ENCODE assay signal across 15 cellular contexts in the genomic region with DNA sequence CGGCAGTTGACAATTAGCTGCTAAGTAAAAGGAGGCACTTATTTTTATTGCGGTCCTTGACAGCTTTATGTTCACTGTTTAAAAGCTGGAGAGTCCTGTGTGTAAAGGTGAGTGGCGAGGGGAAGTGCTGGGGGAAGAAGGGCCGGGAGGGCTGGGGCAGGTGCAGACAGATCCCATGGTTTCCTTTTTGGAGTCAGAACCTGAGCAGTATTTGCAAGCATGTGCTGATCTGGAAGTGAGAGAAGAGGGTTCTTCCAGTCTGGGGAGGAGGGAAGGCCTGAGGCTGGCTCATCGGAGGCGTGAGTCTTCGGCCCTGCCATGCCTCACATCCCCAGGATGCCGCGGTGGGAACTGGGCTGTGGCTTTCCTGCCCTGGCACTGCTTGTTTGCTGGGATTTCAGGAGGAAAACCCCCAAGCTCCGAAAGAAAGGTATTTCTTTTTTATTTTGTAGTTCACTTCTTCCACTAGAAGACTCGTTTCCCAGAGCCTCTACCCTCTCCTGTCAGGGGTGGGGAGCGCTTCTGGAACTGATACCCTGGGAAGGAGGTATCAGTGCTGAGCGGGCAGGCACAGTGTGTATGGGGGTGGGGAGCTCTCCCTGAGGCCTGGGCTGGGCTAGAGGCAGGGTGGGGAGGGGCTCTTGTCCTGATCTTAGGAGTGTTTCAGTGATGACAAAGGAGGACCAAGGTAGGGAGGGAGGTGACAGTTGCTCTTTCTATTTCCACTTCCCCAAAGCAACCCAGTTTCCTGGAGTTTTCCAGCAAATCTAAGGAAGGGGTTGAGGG.
DNase-seq lines count a peak whose midpoint lies in the region; TF ChIP-seq lines count a peak whose summit lies in the region.
"Had no signal": no experiment of that assay in that cellular context is flagged by ENCODE, and none has a peak within 500 bp of the region (broad histone marks: within the 10 kb centered on the region; RNA-seq: fewer than 3 reads in every experiment).

No MANE protein-coding gene starts in this region.

- TF ChIP-seq CTCF in mammary epithelial cell (conservative IDR thresholded peaks at IDR 0.05 in 1 of 2, IDR thresholded peaks at IDR 0.05 in 1 of 2; ENCODE audit: extremely low read depth in 1 of 2, insufficient read depth in 1 of 2, low read depth in 1 of 2, low read length in 2 of 2) = no peak
- TF ChIP-seq CTCF in neutrophil (IDR thresholded peaks at IDR 0.05) = no peak

- peak overlapping the region; percentile 87 for H3K9ac ChIP-seq in mammary epithelial cell (ENCODE audit: insufficient read depth, low read length)

- dilution Hi-C loops in mammary epithelial cell (cut with HindIII; ENCODE audit: low sequenced_read_pairs) = no loop called here

- peaks cover 45% of the 10 kb centered on the region for H3K79me2 ChIP-seq in mammary epithelial cell (ENCODE audit: insufficient read depth, low read length)

- intact Hi-C loops in mammary epithelial cell (cut with micrococcal nuclease) = loop anchor here (1.0 to 2.0 kb wide), 2 partner anchors 8 to 33 kb away; no protein-coding TSS in a partner anchor

- CTCF ChIA-PET in mammary epithelial cell (lab: Charles Lee; ENCODE audit: low non-redundant PET) = interaction anchor here (0.5 kb wide), 1 partner anchor 48 kb away, joined by 3 read pairs; no protein-coding TSS in a partner anchor

- H3K4me3 ChIP-seq in mammary epithelial cell (replicated peaks in 1 of 3; ENCODE audit: insufficient read depth in 1 of 3, low read depth in 2 of 3, low read length in 3 of 3) (peak overlapping the region; percentile 45 to 70 (median 69)), neutrophil (ENCODE audit: low read depth in 1 of 2, low read length in 1 of 2) (no peak overlapping the region)
- H3K4me3 ChIP-seq: mucosa of descending colon had no signal

- DNase-seq in NCI-H1092 (lab: John Stamatoyannopoulos, UW) = peak; percentile 28
- DNase-seq in NCI-H1092 treated with DMSO at 0.1 percent for 48 hours (lab: John Stamatoyannopoulos, UW) = no peak
- peak; percentile 11 for DNase-seq in NCI-H2107 (lab: John Stamatoyannopoulos, UW)
- peak; percentile 96 for DNase-seq in mammary epithelial cell
- no peak for DNase-seq in SKM-1 treated with dmso at 0.1 percent for 144 hours (lab: John Stamatoyannopoulos, UW; ENCODE audit: unreplicated experiment)
- no peak for DNase-seq in anterior cingulate cortex (lab: John Stamatoyannopoulos, UW)
- no peak for DNase-seq in EL
- DNase-seq: activated CD4-positive, alpha-beta T cell treated with anti-CD3 and anti-CD28 coated beads, Interleukin-2, amount 50 U/mL, for 1 hour; amniotic stem cell; endodermal cell; hypothalamus; mucosa of descending colon; NCI-H2227 treated with DMSO at 0.1 percent for 48 hours had no signal

- H3K36me3 ChIP-seq in mammary epithelial cell (ENCODE audit: insufficient read depth, low read length) (peaks cover 1% of the 10 kb centered on the region), neutrophil (peaks cover 73% of the 10 kb centered on the region)

- no peaks in the 10 kb centered on the region for H3K9me3 ChIP-seq in mammary epithelial cell (replicated peaks; ENCODE audit: insufficient read depth, low read length)
- no peaks in the 10 kb centered on the region for H3K9me3 ChIP-seq in neutrophil
- H3K9me3 ChIP-seq: mucosa of descending colon had no signal

- peak overlapping the region; percentile 53 for H2AFZ ChIP-seq in mammary epithelial cell (ENCODE audit: low read depth, low read length)

- H3K4me1 ChIP-seq in mammary epithelial cell (ENCODE audit: insufficient read depth, low read length) (peaks cover 57% of the 10 kb centered on the region), neutrophil (ENCODE audit: control insufficient read depth in 1 of 2, insufficient read depth in 1 of 2, low read depth in 1 of 2, low read length in 1 of 2) (peaks cover 94 to 98% of the 10 kb centered on the region in 2 experiments)

- TSS peak; percentile 77 for BruUV-seq in mammary epithelial cell (replicated peaks; lab: Mats Ljungman, UMichigan)

- H3K27ac ChIP-seq in mammary epithelial cell (ENCODE audit: insufficient read depth, low read depth, low read length) = peak overlapping the region; percentile 89
- peak overlapping the region; percentile 91 for H3K27ac ChIP-seq in neutrophil
- H3K27ac ChIP-seq: 22Rv1 had no signal

- peak overlapping the region; percentile 77 for H3K4me2 ChIP-seq in mammary epithelial cell (ENCODE audit: insufficient read depth, low read depth, low read length)

- H3K27me3 ChIP-seq in mammary epithelial cell (ENCODE audit: insufficient read depth, low read length) (no peaks in the 10 kb centered on the region), neutrophil (no peaks in the 10 kb centered on the region)

- H4K20me1 ChIP-seq in mammary epithelial cell (ENCODE audit: insufficient read depth, low read length) = no peaks in the 10 kb centered on the region

- 0% methylated on average over 10 of the region's 13 CpGs for WGBS in mammary epithelial cell (ENCODE audit: low coverage, missing lambda C conversion rate)

- in situ Hi-C loops in mammary epithelial cell (cut with MboI; ENCODE audit: low sequenced_read_pairs in 2 of 2) = no loop called here

Comparison
In these comparisons a context has a peak if more than half of its experiments do, and no peak if none do; other contexts are left out.
1. DNase-seq: peak in NCI-H1092 (single experiment), NCI-H2107 (single experiment) and mammary epithelial cell (single experiment); none in NCI-H1092 treated with DMSO at 0.1 percent for 48 hours (single experiment), SKM-1 treated with dmso at 0.1 percent for 144 hours (single experiment), anterior cingulate cortex (0 of 58) and EL (single experiment).
2. H3K4me3 ChIP-seq: peak in mammary epithelial cell (3 of 3); none in neutrophil (0 of 2).